1 cellular context compared by ENCODE assay signal in the genomic region with DNA sequence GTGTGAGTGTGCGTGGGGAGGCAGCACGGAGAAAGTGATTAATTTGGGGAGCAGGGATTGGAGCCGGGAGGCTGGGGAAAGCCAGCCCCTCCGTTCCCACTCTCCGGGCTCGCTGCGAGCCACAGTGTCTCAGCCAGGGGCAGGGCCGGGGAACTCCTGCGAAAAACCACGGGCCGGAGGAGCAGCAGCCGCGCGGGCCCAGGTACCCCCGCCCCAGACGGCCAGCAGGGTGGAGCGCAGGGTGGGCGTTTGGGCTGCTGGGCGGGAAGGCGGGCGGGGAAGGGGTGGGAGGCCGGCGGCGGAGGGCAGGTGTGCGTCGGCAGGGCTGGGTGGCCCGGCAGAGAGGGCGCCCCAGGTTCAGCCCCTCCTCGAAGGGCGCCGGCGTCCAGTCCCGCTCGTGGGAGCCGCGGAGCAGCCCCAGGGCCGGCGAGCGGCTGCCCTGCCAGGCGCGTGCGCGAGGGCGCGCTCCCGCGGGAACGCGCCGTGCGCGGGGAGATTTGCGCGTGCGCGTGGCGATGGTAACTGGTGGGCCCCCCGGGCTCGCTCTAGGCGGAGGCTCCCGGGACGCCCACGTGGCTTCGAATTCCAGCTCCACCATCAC.
TF ChIP-seq lines count a peak whose summit lies in the region.

No MANE protein-coding gene starts in this region.

TF ChIP-seq in HepG2, 621 proteins besides CTCF, POLR2A, EP300 and RAD21:
- TF ChIP-seq, protein P1, sequence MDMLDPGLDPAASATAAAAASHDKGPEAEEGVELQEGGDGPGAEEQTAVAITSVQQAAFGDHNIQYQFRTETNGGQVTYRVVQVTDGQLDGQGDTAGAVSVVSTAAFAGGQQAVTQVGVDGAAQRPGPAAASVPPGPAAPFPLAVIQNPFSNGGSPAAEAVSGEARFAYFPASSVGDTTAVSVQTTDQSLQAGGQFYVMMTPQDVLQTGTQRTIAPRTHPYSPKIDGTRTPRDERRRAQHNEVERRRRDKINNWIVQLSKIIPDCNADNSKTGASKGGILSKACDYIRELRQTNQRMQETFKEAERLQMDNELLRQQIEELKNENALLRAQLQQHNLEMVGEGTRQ (IDR thresholded peaks at IDR 0.05; ENCODE audit: low read depth, low read length), result no peak
- TF ChIP-seq, protein P1 (CRISPR knock-in tag; IDR thresholded peaks at IDR 0.05; ENCODE audit: borderline replicate concordance), result no peak
- TF ChIP-seq JUND (CRISPR knock-in tag; IDR thresholded peaks at IDR 0.05), result no peak
- TF ChIP-seq, protein P2, sequence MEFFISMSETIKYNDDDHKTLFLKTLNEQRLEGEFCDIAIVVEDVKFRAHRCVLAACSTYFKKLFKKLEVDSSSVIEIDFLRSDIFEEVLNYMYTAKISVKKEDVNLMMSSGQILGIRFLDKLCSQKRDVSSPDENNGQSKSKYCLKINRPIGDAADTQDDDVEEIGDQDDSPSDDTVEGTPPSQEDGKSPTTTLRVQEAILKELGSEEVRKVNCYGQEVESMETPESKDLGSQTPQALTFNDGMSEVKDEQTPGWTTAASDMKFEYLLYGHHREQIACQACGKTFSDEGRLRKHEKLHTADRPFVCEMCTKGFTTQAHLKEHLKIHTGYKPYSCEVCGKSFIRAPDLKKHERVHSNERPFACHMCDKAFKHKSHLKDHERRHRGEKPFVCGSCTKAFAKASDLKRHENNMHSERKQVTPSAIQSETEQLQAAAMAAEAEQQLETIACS (CRISPR knock-in tag; IDR thresholded peaks at IDR 0.05), result peak; percentile 65
- no peak for TF ChIP-seq ZNF34 (CRISPR knock-in tag; IDR thresholded peaks at IDR 0.05; ENCODE audit: borderline replicate concordance)
